In genomic region chr6:20891161-20891560, GRCh38 we compare ENCODE assay signal across 1 cellular context.
TF ChIP-seq lines count a peak whose summit lies in the region.

No MANE protein-coding gene starts in this region.

TF ChIP-seq in WTC11, 78 proteins besides CTCF, POLR2A, EP300 and RAD21 (continued from another document):
- no peak for TF ChIP-seq ARID4B (CRISPR knock-in tag; IDR thresholded peaks at IDR 0.05; ENCODE audit: borderline replicate concordance)
- no peak for TF ChIP-seq GTF2I (CRISPR knock-in tag; conservative IDR thresholded peaks at IDR 0.05)
- no peak for TF ChIP-seq ZNF671 (CRISPR knock-in tag; IDR thresholded peaks at IDR 0.05)
- no peak for TF ChIP-seq PREB (CRISPR knock-in tag; IDR thresholded peaks at IDR 0.05; ENCODE audit: borderline replicate concordance)
- no peak for TF ChIP-seq ZNF423 (CRISPR knock-in tag; IDR thresholded peaks at IDR 0.05)
- no peak for TF ChIP-seq ZNF263 (CRISPR knock-in tag; IDR thresholded peaks at IDR 0.05; ENCODE audit: low read depth)
- no peak for TF ChIP-seq ZNF121 (CRISPR knock-in tag; IDR thresholded peaks at IDR 0.05)
- TF ChIP-seq ZNF232 (CRISPR knock-in tag; IDR thresholded peaks at IDR 0.05), result no peak
